1 cellular context compared by ENCODE assay signal in the genomic region with DNA sequence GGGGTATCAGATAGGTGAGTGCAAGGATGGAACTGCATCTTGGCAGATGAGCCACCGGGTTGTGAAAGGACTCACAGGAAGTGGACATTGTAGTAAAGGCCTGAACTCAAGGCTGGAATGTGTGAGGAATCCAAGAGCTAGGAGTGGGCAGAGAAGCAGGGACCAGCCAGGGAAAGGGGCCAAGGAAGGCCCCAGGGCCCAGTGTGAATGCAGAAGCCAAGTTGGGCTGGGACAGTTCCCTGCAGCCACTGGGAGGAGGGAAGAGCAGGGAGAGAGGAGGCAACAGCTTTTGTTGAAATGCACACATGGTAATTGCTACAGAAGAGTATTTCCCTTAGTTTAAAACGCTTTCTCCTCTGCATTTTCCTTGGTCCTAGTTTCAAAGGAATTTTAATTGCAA.
TF ChIP-seq lines count a peak whose summit lies in the region.

No MANE protein-coding gene starts in this region.

TF ChIP-seq in GM23338, 12 proteins besides CTCF, POLR2A, EP300 and RAD21 (continued from another document):
- TF ChIP-seq, protein P1, sequence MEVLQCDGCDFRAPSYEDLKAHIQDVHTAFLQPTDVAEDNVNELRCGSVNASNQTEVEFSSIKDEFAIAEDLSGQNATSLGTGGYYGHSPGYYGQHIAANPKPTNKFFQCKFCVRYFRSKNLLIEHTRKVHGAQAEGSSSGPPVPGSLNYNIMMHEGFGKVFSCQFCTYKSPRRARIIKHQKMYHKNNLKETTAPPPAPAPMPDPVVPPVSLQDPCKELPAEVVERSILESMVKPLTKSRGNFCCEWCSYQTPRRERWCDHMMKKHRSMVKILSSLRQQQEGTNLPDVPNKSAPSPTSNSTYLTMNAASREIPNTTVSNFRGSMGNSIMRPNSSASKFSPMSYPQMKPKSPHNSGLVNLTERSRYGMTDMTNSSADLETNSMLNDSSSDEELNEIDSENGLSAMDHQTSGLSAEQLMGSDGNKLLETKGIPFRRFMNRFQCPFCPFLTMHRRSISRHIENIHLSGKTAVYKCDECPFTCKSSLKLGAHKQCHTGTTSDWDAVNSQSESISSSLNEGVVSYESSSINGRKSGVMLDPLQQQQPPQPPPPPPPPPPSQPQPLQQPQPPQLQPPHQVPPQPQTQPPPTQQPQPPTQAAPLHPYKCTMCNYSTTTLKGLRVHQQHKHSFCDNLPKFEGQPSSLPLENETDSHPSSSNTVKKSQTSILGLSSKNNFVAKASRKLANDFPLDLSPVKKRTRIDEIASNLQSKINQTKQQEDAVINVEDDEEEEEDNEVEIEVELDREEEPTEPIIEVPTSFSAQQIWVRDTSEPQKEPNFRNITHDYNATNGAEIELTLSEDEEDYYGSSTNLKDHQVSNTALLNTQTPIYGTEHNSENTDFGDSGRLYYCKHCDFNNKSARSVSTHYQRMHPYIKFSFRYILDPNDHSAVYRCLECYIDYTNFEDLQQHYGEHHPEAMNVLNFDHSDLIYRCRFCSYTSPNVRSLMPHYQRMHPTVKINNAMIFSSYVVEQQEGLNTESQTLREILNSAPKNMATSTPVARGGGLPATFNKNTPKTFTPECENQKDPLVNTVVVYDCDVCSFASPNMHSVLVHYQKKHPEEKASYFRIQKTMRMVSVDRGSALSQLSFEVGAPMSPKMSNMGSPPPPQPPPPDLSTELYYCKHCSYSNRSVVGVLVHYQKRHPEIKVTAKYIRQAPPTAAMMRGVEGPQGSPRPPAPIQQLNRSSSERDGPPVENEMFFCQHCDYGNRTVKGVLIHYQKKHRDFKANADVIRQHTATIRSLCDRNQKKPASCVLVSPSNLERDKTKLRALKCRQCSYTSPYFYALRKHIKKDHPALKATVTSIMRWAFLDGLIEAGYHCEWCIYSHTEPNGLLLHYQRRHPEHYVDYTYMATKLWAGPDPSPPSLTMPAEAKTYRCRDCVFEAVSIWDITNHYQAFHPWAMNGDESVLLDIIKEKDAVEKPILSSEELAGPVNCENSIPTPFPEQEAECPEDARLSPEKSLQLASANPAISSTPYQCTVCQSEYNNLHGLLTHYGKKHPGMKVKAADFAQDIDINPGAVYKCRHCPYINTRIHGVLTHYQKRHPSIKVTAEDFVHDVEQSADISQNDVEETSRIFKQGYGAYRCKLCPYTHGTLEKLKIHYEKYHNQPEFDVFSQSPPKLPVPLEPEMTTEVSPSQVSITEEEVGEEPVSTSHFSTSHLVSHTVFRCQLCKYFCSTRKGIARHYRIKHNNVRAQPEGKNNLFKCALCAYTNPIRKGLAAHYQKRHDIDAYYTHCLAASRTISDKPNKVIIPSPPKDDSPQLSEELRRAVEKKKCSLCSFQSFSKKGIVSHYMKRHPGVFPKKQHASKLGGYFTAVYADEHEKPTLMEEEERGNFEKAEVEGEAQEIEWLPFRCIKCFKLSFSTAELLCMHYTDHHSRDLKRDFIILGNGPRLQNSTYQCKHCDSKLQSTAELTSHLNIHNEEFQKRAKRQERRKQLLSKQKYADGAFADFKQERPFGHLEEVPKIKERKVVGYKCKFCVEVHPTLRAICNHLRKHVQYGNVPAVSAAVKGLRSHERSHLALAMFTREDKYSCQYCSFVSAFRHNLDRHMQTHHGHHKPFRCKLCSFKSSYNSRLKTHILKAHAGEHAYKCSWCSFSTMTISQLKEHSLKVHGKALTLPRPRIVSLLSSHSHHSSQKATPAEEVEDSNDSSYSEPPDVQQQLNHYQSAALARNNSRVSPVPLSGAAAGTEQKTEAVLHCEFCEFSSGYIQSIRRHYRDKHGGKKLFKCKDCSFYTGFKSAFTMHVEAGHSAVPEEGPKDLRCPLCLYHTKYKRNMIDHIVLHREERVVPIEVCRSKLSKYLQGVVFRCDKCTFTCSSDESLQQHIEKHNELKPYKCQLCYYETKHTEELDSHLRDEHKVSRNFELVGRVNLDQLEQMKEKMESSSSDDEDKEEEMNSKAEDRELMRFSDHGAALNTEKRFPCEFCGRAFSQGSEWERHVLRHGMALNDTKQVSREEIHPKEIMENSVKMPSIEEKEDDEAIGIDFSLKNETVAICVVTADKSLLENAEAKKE (CRISPR knock-in tag; IDR thresholded peaks at IDR 0.05), result no peak
- TF ChIP-seq CREB1 (CRISPR knock-in tag; IDR thresholded peaks at IDR 0.05; ENCODE audit: low read depth) (no peak), ZNF114 (CRISPR knock-in tag; IDR thresholded peaks at IDR 0.05) (no peak), NANOG (IDR thresholded peaks at IDR 0.05; ENCODE audit: borderline replicate concordance) (no peak), POLR2AphosphoS5 (IDR thresholded peaks at IDR 0.05; ENCODE audit: low read depth) (no peak), STAT1 (IDR thresholded peaks at IDR 0.05; ENCODE audit: unreplicated experiment) (no peak), EZH2 (IDR thresholded peaks at IDR 0.05; ENCODE audit: low read depth, unreplicated experiment) (no peak), ZNF331 (CRISPR knock-in tag; IDR thresholded peaks at IDR 0.05; ENCODE audit: low read depth) (no peak)
- TF ChIP-seq, protein P2, sequence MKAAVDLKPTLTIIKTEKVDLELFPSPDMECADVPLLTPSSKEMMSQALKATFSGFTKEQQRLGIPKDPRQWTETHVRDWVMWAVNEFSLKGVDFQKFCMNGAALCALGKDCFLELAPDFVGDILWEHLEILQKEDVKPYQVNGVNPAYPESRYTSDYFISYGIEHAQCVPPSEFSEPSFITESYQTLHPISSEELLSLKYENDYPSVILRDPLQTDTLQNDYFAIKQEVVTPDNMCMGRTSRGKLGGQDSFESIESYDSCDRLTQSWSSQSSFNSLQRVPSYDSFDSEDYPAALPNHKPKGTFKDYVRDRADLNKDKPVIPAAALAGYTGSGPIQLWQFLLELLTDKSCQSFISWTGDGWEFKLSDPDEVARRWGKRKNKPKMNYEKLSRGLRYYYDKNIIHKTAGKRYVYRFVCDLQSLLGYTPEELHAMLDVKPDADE (IDR thresholded peaks at IDR 0.05), result no peak
- TF ChIP-seq, protein P3, sequence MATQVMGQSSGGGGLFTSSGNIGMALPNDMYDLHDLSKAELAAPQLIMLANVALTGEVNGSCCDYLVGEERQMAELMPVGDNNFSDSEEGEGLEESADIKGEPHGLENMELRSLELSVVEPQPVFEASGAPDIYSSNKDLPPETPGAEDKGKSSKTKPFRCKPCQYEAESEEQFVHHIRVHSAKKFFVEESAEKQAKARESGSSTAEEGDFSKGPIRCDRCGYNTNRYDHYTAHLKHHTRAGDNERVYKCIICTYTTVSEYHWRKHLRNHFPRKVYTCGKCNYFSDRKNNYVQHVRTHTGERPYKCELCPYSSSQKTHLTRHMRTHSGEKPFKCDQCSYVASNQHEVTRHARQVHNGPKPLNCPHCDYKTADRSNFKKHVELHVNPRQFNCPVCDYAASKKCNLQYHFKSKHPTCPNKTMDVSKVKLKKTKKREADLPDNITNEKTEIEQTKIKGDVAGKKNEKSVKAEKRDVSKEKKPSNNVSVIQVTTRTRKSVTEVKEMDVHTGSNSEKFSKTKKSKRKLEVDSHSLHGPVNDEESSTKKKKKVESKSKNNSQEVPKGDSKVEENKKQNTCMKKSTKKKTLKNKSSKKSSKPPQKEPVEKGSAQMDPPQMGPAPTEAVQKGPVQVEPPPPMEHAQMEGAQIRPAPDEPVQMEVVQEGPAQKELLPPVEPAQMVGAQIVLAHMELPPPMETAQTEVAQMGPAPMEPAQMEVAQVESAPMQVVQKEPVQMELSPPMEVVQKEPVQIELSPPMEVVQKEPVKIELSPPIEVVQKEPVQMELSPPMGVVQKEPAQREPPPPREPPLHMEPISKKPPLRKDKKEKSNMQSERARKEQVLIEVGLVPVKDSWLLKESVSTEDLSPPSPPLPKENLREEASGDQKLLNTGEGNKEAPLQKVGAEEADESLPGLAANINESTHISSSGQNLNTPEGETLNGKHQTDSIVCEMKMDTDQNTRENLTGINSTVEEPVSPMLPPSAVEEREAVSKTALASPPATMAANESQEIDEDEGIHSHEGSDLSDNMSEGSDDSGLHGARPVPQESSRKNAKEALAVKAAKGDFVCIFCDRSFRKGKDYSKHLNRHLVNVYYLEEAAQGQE (IDR thresholded peaks at IDR 0.05; ENCODE audit: unreplicated experiment), result no peak
